Comparison of ENCODE assay signal across 8 cellular contexts in genomic region chr11:65315204-65315865, GRCh38. TPM values are rescaled to one million over a fixed set of nuclear protein-coding genes. Genes with fewer than 3 reads are reported as not detected.
DNase-seq lines count a peak whose midpoint lies in the region; ATAC-seq and TF ChIP-seq lines count a peak whose summit lies in the region.

No MANE protein-coding gene starts in this region.

- H3K36me3 ChIP-seq in right atrium auricular region (peaks cover under 1% of the 10 kb centered on the region), uterus (no peaks in the 10 kb centered on the region)

- intact Hi-C loops in uterus (cut with DNase I; ENCODE audit: low total_unique reads) = loop anchor here (2.0 kb wide), 1 partner anchor 41 kb away; no protein-coding TSS in a partner anchor

- peaks cover 2% of the 10 kb centered on the region for H3K27me3 Mint-ChIP-seq in T-helper 2 cell treated with Interferon-gamma antibody and Interleukin-4, amounts not matched to agents 5 μg/mL and 100 μg/mL, for 36 hours (ENCODE audit: low read depth)

- peaks cover 9% of the 10 kb centered on the region for H3K4me1 Mint-ChIP-seq in T-helper 2 cell treated with Interferon-gamma antibody and Interleukin-4, amounts not matched to agents 5 μg/mL and 100 μg/mL, for 36 hours (ENCODE audit: low read depth)

- TF ChIP-seq CTCF in AG09309 (IDR thresholded peaks at IDR 0.05; ENCODE audit: control insufficient read depth, insufficient read depth, low read depth, low read length, missing control alignments) (peak; percentile 86), right atrium auricular region (IDR thresholded peaks at IDR 0.05) (peak; percentile 88 to 98), uterus (IDR thresholded peaks at IDR 0.05) (peak; percentile 93 to 98 (median 96))

- peak in 1 of 2 donors; percentile 29 for TF ChIP-seq POLR2A in uterus (IDR thresholded peaks at IDR 0.05)

- ATAC-seq in GM19395 (IDR thresholded peaks at IDR 0.05; ENCODE audit: unreplicated experiment) = peak; percentile 50

- H3K4me1 ChIP-seq in right atrium auricular region (peaks cover 0 to 71% of the 10 kb centered on the region in 2 donors), uterus (no peaks in the 10 kb centered on the region)

- no peaks in the 10 kb centered on the region for H3K9me3 Mint-ChIP-seq in T-helper 2 cell treated with Interferon-gamma antibody and Interleukin-4, amounts not matched to agents 5 μg/mL and 100 μg/mL, for 36 hours

- H3K4me3 Mint-ChIP-seq in T-helper 2 cell treated with Interferon-gamma antibody and Interleukin-4, amounts not matched to agents 5 μg/mL and 100 μg/mL, for 36 hours = peak overlapping the region; percentile 69

- H3K27me3 ChIP-seq in right atrium auricular region = no peaks in the 10 kb centered on the region
- no peaks in the 10 kb centered on the region for H3K27me3 ChIP-seq in uterus

- H3K9me3 ChIP-seq in right atrium auricular region (no peaks in the 10 kb centered on the region), uterus (no peaks in the 10 kb centered on the region)

- H3K27ac ChIP-seq in right atrium auricular region (peak overlapping the region; percentile 93 to 97), uterus (peak overlapping the region; percentile 91 to 94)

- peak overlapping the region; percentile 59 for H3K4me3 ChIP-seq in AG09309 (ENCODE audit: control insufficient read depth, low read depth, low read length)
- peak overlapping the region; percentile 90 to 96 for H3K4me3 ChIP-seq in right atrium auricular region
- H3K4me3 ChIP-seq in uterus = peak overlapping the region; percentile 91 to 99

- no peak overlapping the region for H3K27ac Mint-ChIP-seq in T-helper 2 cell treated with Interferon-gamma antibody and Interleukin-4, amounts not matched to agents 5 μg/mL and 100 μg/mL, for 36 hours

- DNase-seq in AG09309 (ENCODE audit: low read depth) (no peak), NCI-H1092 treated with DMSO at 0.1 percent for 48 hours (lab: John Stamatoyannopoulos, UW) (peak; percentile 69), amygdala (lab: John Stamatoyannopoulos, UW) (peak in 51 of 56 donors; percentile 18 to 88 (median 65)), right atrium auricular region (ENCODE audit: low spot score) (peak; percentile 73), putamen (ENCODE audit: low spot score) (peak; percentile 75), uterus (peak; percentile 81 to 85)
- peak; percentile 80 for DNase-seq in T-helper 2 cell treated with Interferon-gamma antibody and Interleukin-4, amounts not matched to agents 5 μg/mL and 100 μg/mL, for 36 hours (ENCODE audit: low spot score)

- H3K36me3 Mint-ChIP-seq in T-helper 2 cell treated with Interferon-gamma antibody and Interleukin-4, amounts not matched to agents 5 μg/mL and 100 μg/mL, for 36 hours (ENCODE audit: low read depth) = no peaks in the 10 kb centered on the region

RNA-seq across cellular contexts. Expression of gene CDC42EP2, which starts 0.7 kb away (rescaled TPM):
- 10 to 100 TPM; 14.4 to 31.0 TPM for total RNA-seq in right atrium auricular region
- 10 to 100 TPM in 3 of 4 donors, 1 to 10 TPM in 1; 9.7 to 65.3 (median 33.2) TPM for total RNA-seq in uterus

RNA-seq across cellular contexts. Expression of gene DPF2, which starts 18.3 kb away (rescaled TPM):
- 10 to 100 TPM; 46.3 TPM for total RNA-seq in right atrium auricular region
- 100 to 1,000 TPM in 1 of 4 donors, 10 to 100 TPM in 3; 16.1 to 108 (median 56.8) TPM for total RNA-seq in uterus

RNA-seq across cellular contexts. Expression of gene TIGD3, which starts 39.2 kb away (rescaled TPM):
- total RNA-seq in right atrium auricular region (under 1 TPM in 1 of 2 donors, not detected in 1; 0.22 TPM), uterus (under 1 TPM in 2 of 4 donors, not detected in 2; under 0.01 to 0.35 TPM)

RNA-seq across cellular contexts. Expression of gene POLA2, which starts 53.6 kb away (rescaled TPM):
- total RNA-seq in right atrium auricular region (10 to 100 TPM in 1 of 2 donors, 1 to 10 TPM in 1; 4.5 to 12.4 TPM), uterus (10 to 100 TPM in 2 of 4 donors, 1 to 10 TPM in 2; 3.3 to 13.5 (median 7.6) TPM)
